Comparison of ENCODE assay signal across 1 cellular context in genomic region chr18:24826605-24827004, GRCh38.
TF ChIP-seq lines count a peak whose summit lies in the region.

No MANE protein-coding gene starts in this region.

TF ChIP-seq in H1, 55 proteins besides CTCF, POLR2A, EP300 and RAD21 (continued from another document):
- peak; percentile 77 for TF ChIP-seq CHD7 (IDR thresholded peaks at IDR 0.05; ENCODE audit: insufficient replicate concordance, low read length)
- TF ChIP-seq PHF8 (conservative IDR thresholded peaks at IDR 0.05; ENCODE audit: low read depth, low read length): no peak
- peak; percentile 23 for TF ChIP-seq NANOG (IDR thresholded peaks at IDR 0.05; ENCODE audit: insufficient read depth, low read depth, low read length, poor library complexity, severe bottlenecking)
- TF ChIP-seq SIX5 (IDR thresholded peaks at IDR 0.05; ENCODE audit: low read depth, low read length): no peak
TF ChIP-seq in H1: peak in this region for 3.
